In genomic region chr2:84849271-84849952, GRCh38 we compare ENCODE assay signal across 11 cellular contexts. TPM values are rescaled to one million over a fixed set of nuclear protein-coding genes. Genes with fewer than 3 reads are reported as not detected.
A peak's percentile ranks its signal among the peaks of the same experiment; 100 is the strongest.
DNase-seq lines count a peak whose midpoint lies in the region; ATAC-seq and TF ChIP-seq lines count a peak whose summit lies in the region.
"Had no signal": no experiment of that assay in that cellular context is flagged by ENCODE, and none has a peak within 500 bp of the region (broad histone marks: within the 10 kb centered on the region; RNA-seq: fewer than 3 reads in every experiment).

No MANE protein-coding gene starts in this region.

- whole genome bisulfite sequencing in upper lobe of left lung, 2 donors = 78 to 80% methylated on average over 8 of the region's 8 CpGs

- H3K9me3 Mint-ChIP-seq in T-cell = peaks cover 6 to 10% (median 7%) of the 10 kb centered on the region in 3 donors
- peaks cover 15 to 16% of the 10 kb centered on the region in 2 donors for H3K9me3 Mint-ChIP-seq in activated naive CD4-positive, alpha-beta T cell treated with anti-CD3 and anti-CD28 coated beads, Interleukin-2, amount 50 U/mL, for 72 hours
- peaks cover 7% of the 10 kb centered on the region for H3K9me3 Mint-ChIP-seq in natural killer cell treated with Interleukin-12 subunit alpha and Interleukin-12 subunit beta and Interleukin-15 and Interleukin-18, amount 100 ng/mL, for 72 hours

- H3K9me3 ChIP-seq in upper lobe of left lung = no peaks in the 10 kb centered on the region
- H3K9me3 ChIP-seq: thoracic aorta had no signal

- no peaks in the 10 kb centered on the region for H3K36me3 ChIP-seq in upper lobe of left lung
- H3K36me3 ChIP-seq: thoracic aorta had no signal

- H3K36me3 Mint-ChIP-seq in T-cell = peaks cover 34% of the 10 kb centered on the region
- H3K36me3 Mint-ChIP-seq in activated naive CD4-positive, alpha-beta T cell treated with anti-CD3 and anti-CD28 coated beads, Interleukin-2, amount 50 U/mL, for 72 hours = peaks cover 29 to 65% of the 10 kb centered on the region in 2 donors
- peaks cover 6% of the 10 kb centered on the region for H3K36me3 Mint-ChIP-seq in natural killer cell treated with Interleukin-12 subunit alpha and Interleukin-12 subunit beta and Interleukin-15 and Interleukin-18, amount 100 ng/mL, for 72 hours

- peak overlapping the region; percentile 97 to 99 for H3K27ac Mint-ChIP-seq in T-cell
- H3K27ac Mint-ChIP-seq in activated naive CD4-positive, alpha-beta T cell treated with anti-CD3 and anti-CD28 coated beads, Interleukin-2, amount 50 U/mL, for 72 hours = peak overlapping the region; percentile 63 to 64
- peak overlapping the region; percentile 22 to 54 for H3K27ac Mint-ChIP-seq in natural killer cell treated with Interleukin-12 subunit alpha and Interleukin-12 subunit beta and Interleukin-15 and Interleukin-18, amount 100 ng/mL, for 72 hours

- no peak for TF ChIP-seq POLR2A in upper lobe of left lung (IDR thresholded peaks at IDR 0.05)

- TF ChIP-seq EP300 in upper lobe of left lung (IDR thresholded peaks at IDR 0.05) = no peak

- intact Hi-C loops in left ventricle myocardium superior (cut with micrococcal nuclease) = no loop called here

- ATAC-seq in T-cell (replicated peaks in 1 of 4) = peak in 3 of 4 experiments; percentile 47 to 55 (median 52)
- peak; percentile 52 to 61 for ATAC-seq in activated naive CD4-positive, alpha-beta T cell treated with anti-CD3 and anti-CD28 coated beads, Interleukin-2, amount 50 U/mL, for 72 hours
- peak in 1 of 2 donors; percentile 59 for ATAC-seq in natural killer cell treated with Interleukin-12 subunit alpha and Interleukin-12 subunit beta and Interleukin-15 and Interleukin-18, amount 100 ng/mL, for 72 hours
- ATAC-seq in left ventricle myocardium superior = no peak
- no peak for ATAC-seq in GM21619 (IDR thresholded peaks at IDR 0.05; ENCODE audit: unreplicated experiment)
- no peak for ATAC-seq in upper lobe of left lung (ENCODE audit: low FRiP score in 2 of 2)
- ATAC-seq: left cardiac atrium had no signal

- POLR2A ChIA-PET in T-cell (lab: Charles Lee) = interaction anchor here (0.7 to 1.1 kb wide), 4 partner anchors 9 to 13 kb away, joined by 3 to 6 read pairs (median 4); no protein-coding TSS in a partner anchor

- CTCF ChIA-PET in T-cell (lab: Charles Lee) = interaction anchor here (0.5 to 1.3 kb wide), 9 partner anchors 9 to 314 kb away, joined by 3 to 6 read pairs (median 4); partner anchors contain the start of gene TRABD2A (in 1 of the 2)

- no peak for TF ChIP-seq CTCF in upper lobe of left lung (IDR thresholded peaks at IDR 0.05)

- no peaks in the 10 kb centered on the region for H3K27me3 Mint-ChIP-seq in T-cell
- H3K27me3 Mint-ChIP-seq in natural killer cell treated with Interleukin-12 subunit alpha and Interleukin-12 subunit beta and Interleukin-15 and Interleukin-18, amount 100 ng/mL, for 72 hours = no peaks in the 10 kb centered on the region

- peaks cover 0 to 6% (median 0%) of the 10 kb centered on the region in 4 donors for H3K4me1 ChIP-seq in upper lobe of left lung

- no peak overlapping the region for H3K27ac ChIP-seq in upper lobe of left lung
- H3K27ac ChIP-seq: thoracic aorta had no signal

- no peaks in the 10 kb centered on the region for H3K27me3 ChIP-seq in upper lobe of left lung

- DNase-seq in EL (peak; percentile 74), T-cell (peak in 24 of 34 experiments; percentile 18 to 58 (median 37)), GM19238 (ENCODE audit: insufficient read length, low spot score) (no peak), left ventricle myocardium superior (no peak), upper lobe of left lung (no peak)
- peak in 1 of 2 donors; percentile 61 for DNase-seq in activated naive CD4-positive, alpha-beta T cell treated with anti-CD3 and anti-CD28 coated beads, Interleukin-2, amount 50 U/mL, for 72 hours (ENCODE audit: low spot score in 2 of 2)
- peak; percentile 54 for DNase-seq in natural killer cell treated with Interleukin-12 subunit alpha and Interleukin-12 subunit beta and Interleukin-15 and Interleukin-18, amount 100 ng/mL, for 72 hours (ENCODE audit: low spot score)
- DNase-seq: DND-41, left cardiac atrium had no signal

- peaks cover 93 to 94% (median 94%) of the 10 kb centered on the region in 3 donors for H3K4me1 Mint-ChIP-seq in T-cell
- peaks cover 51 to 52% of the 10 kb centered on the region in 2 donors for H3K4me1 Mint-ChIP-seq in natural killer cell treated with Interleukin-12 subunit alpha and Interleukin-12 subunit beta and Interleukin-15 and Interleukin-18, amount 100 ng/mL, for 72 hours (ENCODE audit: low read depth in 2 of 2)

- peak overlapping the region; percentile 66 to 74 (median 73) for H3K4me3 Mint-ChIP-seq in T-cell
- peak overlapping the region; percentile 62 for H3K4me3 Mint-ChIP-seq in natural killer cell treated with Interleukin-12 subunit alpha and Interleukin-12 subunit beta and Interleukin-15 and Interleukin-18, amount 100 ng/mL, for 72 hours

- H3K4me3 ChIP-seq in upper lobe of left lung = no peak overlapping the region
- H3K4me3 ChIP-seq: thoracic aorta had no signal

RNA-seq across cellular contexts. Expression of gene TRABD2A, which starts 31.5 kb away (rescaled TPM):
- total RNA-seq in T-cell (100 to 1,000 TPM in 3 of 5 donors, 10 to 100 TPM in 2; 77.3 to 219 (median 106) TPM), left ventricle myocardium superior (0.62 TPM), upper lobe of left lung (10 to 100 TPM in 1 of 6 donors, 1 to 10 TPM in 5; 2.0 to 22.0 (median 6.2) TPM)
- 10 to 100 TPM; 53.6 to 59.9 TPM for total RNA-seq in activated naive CD4-positive, alpha-beta T cell treated with anti-CD3 and anti-CD28 coated beads, Interleukin-2, amount 50 U/mL, for 72 hours
- total RNA-seq in natural killer cell treated with Interleukin-12 subunit alpha and Interleukin-12 subunit beta and Interleukin-15 and Interleukin-18, amount 100 ng/mL, for 72 hours = 10 to 100 TPM in 1 of 2 donors, 1 to 10 TPM in 1; 6.6 to 18.3 TPM

RNA-seq across cellular contexts. Expression of gene TMSB10, which starts 56.0 kb away (rescaled TPM):
- total RNA-seq in T-cell (1,000 to 10,000 TPM; 1,423 to 1,890 (median 1,689) TPM), left ventricle myocardium superior (450 TPM), upper lobe of left lung (1,000 to 10,000 TPM; 1,275 to 5,234 (median 2,267) TPM)
- 1,000 to 10,000 TPM; 1,249 to 2,802 TPM for total RNA-seq in activated naive CD4-positive, alpha-beta T cell treated with anti-CD3 and anti-CD28 coated beads, Interleukin-2, amount 50 U/mL, for 72 hours
- 1,000 to 10,000 TPM; 1,502 to 3,073 TPM for total RNA-seq in natural killer cell treated with Interleukin-12 subunit alpha and Interleukin-12 subunit beta and Interleukin-15 and Interleukin-18, amount 100 ng/mL, for 72 hours

Comparison
In these comparisons a context has a peak if more than half of its experiments do, and no peak if none do; other contexts are left out.
1. DNase-seq: peak in EL (single experiment), T-cell (24 of 34) and natural killer cell treated with Interleukin-12 subunit alpha and Interleukin-12 subunit beta and Interleukin-15 and Interleukin-18, amount 100 ng/mL, for 72 hours (single experiment); none in GM19238 (single experiment), left ventricle myocardium superior (single experiment) and upper lobe of left lung (0 of 2).
2. ATAC-seq: peak in T-cell (3 of 4) and activated naive CD4-positive, alpha-beta T cell treated with anti-CD3 and anti-CD28 coated beads, Interleukin-2, amount 50 U/mL, for 72 hours (2 of 2); none in left ventricle myocardium superior (single experiment), GM21619 (single experiment) and upper lobe of left lung (0 of 2).
3. H3K27ac Mint-ChIP-seq: peak in every context shown above with its lines; median percentile 98 in T-cell; 64 in activated naive CD4-positive, alpha-beta T cell treated with anti-CD3 and anti-CD28 coated beads, Interleukin-2, amount 50 U/mL, for 72 hours; 38 in natural killer cell treated with Interleukin-12 subunit alpha and Interleukin-12 subunit beta and Interleukin-15 and Interleukin-18, amount 100 ng/mL, for 72 hours.